Comparison of ENCODE assay signal across 15 cellular contexts in genomic region chr1:40027647-40028046, GRCh38. TPM values are rescaled to one million over a fixed set of nuclear protein-coding genes. Genes with fewer than 3 reads are reported as not detected.
DNase-seq lines count a peak whose midpoint lies in the region; ATAC-seq and TF ChIP-seq lines count a peak whose summit lies in the region.
"Had no signal": no experiment of that assay in that cellular context is flagged by ENCODE, and none has a peak within 500 bp of the region (broad histone marks: within the 10 kb centered on the region; RNA-seq: fewer than 3 reads in every experiment).

No MANE protein-coding gene starts in this region.

- H3K4me3 ChIP-seq in A673 (ENCODE audit: low read depth, low read length, poor library complexity, severe bottlenecking): no peak overlapping the region
- H3K4me3 ChIP-seq: BLaER1 treated with 17β-estradiol and CSF1 and Interleukin-3, amounts not matched to agents 10 nM and 100 nM had no signal

- H3K27ac ChIP-seq in A673 (ENCODE audit: low read depth, low read length, poor library complexity, severe bottlenecking): no peak overlapping the region
- peak overlapping the region; percentile 80 for H3K27ac ChIP-seq in epithelial cell of prostate
- H3K27ac ChIP-seq: BLaER1 treated with 17β-estradiol and CSF1 and Interleukin-3, amounts not matched to agents 10 nM and 100 nM; C4-2B had no signal

- intact Hi-C loops in A673 (cut with micrococcal nuclease; ENCODE audit: unreplicated experiment): no loop called here

- no peaks in the 10 kb centered on the region for H3K4me1 ChIP-seq in A673 (ENCODE audit: insufficient read depth, low read length, poor library complexity, severe bottlenecking)

- peaks cover 9% of the 10 kb centered on the region for H3K9me3 ChIP-seq in A673 (ENCODE audit: low read depth, low read length, poor library complexity, severe bottlenecking)
- H3K9me3 ChIP-seq: Caco-2 had no signal

- no peak for TF ChIP-seq CTCF in A673 (conservative IDR thresholded peaks at IDR 0.05; ENCODE audit: low read depth, low read length)

- POLR2A ChIA-PET in A673 (lab: Charles Lee; ENCODE audit: low non-redundant PET): interaction anchor here (0.6 kb wide), 1 partner anchor 182 kb away, joined by 3 read pairs; no protein-coding TSS in a partner anchor

- no peak for ATAC-seq in HG03521 (IDR thresholded peaks at IDR 0.05; ENCODE audit: unreplicated experiment)
- ATAC-seq: CD8-positive, alpha-beta T cell had no signal

- H3K36me3 ChIP-seq in A673 (ENCODE audit: insufficient read depth, low read length, poor library complexity, severe bottlenecking): no peaks in the 10 kb centered on the region
- H3K36me3 ChIP-seq: BLaER1 treated with 17β-estradiol and CSF1 and Interleukin-3, amounts not matched to agents 10 nM and 100 nM had no signal

- CTCF ChIA-PET in A673 (lab: Charles Lee): no interaction called here

- peak; percentile 16 for DNase-seq in A673 (ENCODE audit: low spot score)
- DNase-seq in RPMI7951 (ENCODE audit: low read depth): peak; percentile 15
- no peak for DNase-seq in epithelial cell of prostate (ENCODE audit: low read depth, low spot score)
- DNase-seq in activated T-cell treated with anti-CD3 and anti-CD28 coated beads, Interleukin-2, amount 50 U/mL, for 1 hour: no peak
- DNase-seq: 8988T; AML-193; Caco-2; Calu3; CD4-positive, alpha-beta T cell; CD8-positive, alpha-beta T cell; DMS79 treated with DMSO at 0.1 percent for 48 hours; GF-D8 had no signal

- no peaks in the 10 kb centered on the region for H3K27me3 ChIP-seq in A673 (replicated peaks; ENCODE audit: insufficient read depth, low read depth, low read length, poor library complexity)
- H3K27me3 ChIP-seq: BLaER1 treated with 17β-estradiol and CSF1 and Interleukin-3, amounts not matched to agents 10 nM and 100 nM had no signal

- no TSS peak for BruUV-seq in A673 (replicated peaks; lab: Mats Ljungman, UMichigan)

RNA-seq across cellular contexts. Expression of gene CAP1, which starts 12.9 kb away (rescaled TPM):
- 266 and 285 TPM in 2 replicates for total RNA-seq in A673 (2021)
- total RNA-seq in RPMI7951 (2014; rRNA removed; shearing (Covaris generic)): 539 and 593 TPM in 2 replicates

Comparison
In these comparisons a context has a peak if more than half of its experiments do, and no peak if none do; other contexts are left out.
1. DNase-seq: peak in A673 (single experiment) and RPMI7951 (single experiment); none in epithelial cell of prostate (single experiment) and activated T-cell treated with anti-CD3 and anti-CD28 coated beads, Interleukin-2, amount 50 U/mL, for 1 hour (single experiment).